ENCODE assay signal across 30 cellular contexts in genomic region chr11:43101113-43101512, GRCh38.
"Had no signal": no experiment of that assay in that cellular context is flagged by ENCODE, and none has a peak within 500 bp of the region (broad histone marks: within the 10 kb centered on the region; RNA-seq: fewer than 3 reads in every experiment).

No MANE protein-coding gene starts in this region.

- H3K4me1 ChIP-seq: ascending aorta, breast epithelium, colonic mucosa, esophagus muscularis mucosa, foreskin keratinocyte, gastrocnemius medialis, heart left ventricle had no signal

- H3K4me3 Mint-ChIP-seq: activated CD4-positive, alpha-beta memory T cell treated with anti-CD3 and anti-CD28 coated beads for 36 hours; activated CD8-positive, alpha-beta memory T cell treated with anti-CD3 and anti-CD28 coated beads, Interleukin-2, amount 10 ng/mL, durations not matched to agents 7 days and 5 days; activated CD8-positive, alpha-beta T cell treated with anti-CD3 and anti-CD28 coated beads, Interleukin-2, amount 10 ng/mL, durations not matched to agents 7 days and 5 days; activated naive CD4-positive, alpha-beta T cell treated with anti-CD3 and anti-CD28 coated beads for 36 hours; activated naive CD8-positive, alpha-beta T cell treated with anti-CD3 and anti-CD28 coated beads, Interleukin-2, amount 10 ng/mL, durations not matched to agents 7 days and 5 days; activated T-helper 1 cell treated with anti-CD3 and anti-CD28 coated beads, Interleukin-12 subunit alpha, Interleukin-12 subunit beta, Interleukin-2, Interleukin-4 antibody, amounts not matched to agents 30 ng/mL and 10 ng/mL and 1 ng/mL, durations not matched to agents 14 hours and 24 hours and 36 hours; brain had no signal

- ATAC-seq: activated CD8-positive, alpha-beta memory T cell treated with anti-CD3 and anti-CD28 coated beads, Interleukin-2, amount 10 ng/mL, durations not matched to agents 7 days and 5 days; activated CD8-positive, alpha-beta T cell treated with anti-CD3 and anti-CD28 coated beads, Interleukin-2, amount 10 ng/mL, durations not matched to agents 7 days and 5 days; activated naive CD4-positive, alpha-beta T cell treated with anti-CD3 and anti-CD28 coated beads, Interleukin-2, amount 50 U/mL, for 72 hours; foreskin keratinocyte; gastrocnemius medialis; heart left ventricle had no signal

- H3K9me3 ChIP-seq: ascending aorta, breast epithelium, colonic mucosa, esophagus muscularis mucosa, gastrocnemius medialis, heart left ventricle had no signal

- DNase-seq: activated CD4-positive, alpha-beta memory T cell treated with anti-CD3 and anti-CD28 coated beads for 36 hours; activated CD4-positive, alpha-beta T cell treated with anti-CD3 and anti-CD28 coated beads for 1 hour; activated CD4-positive, alpha-beta T cell treated with anti-CD3 and anti-CD28 coated beads for 48 hours; activated CD4-positive, alpha-beta T cell treated with anti-CD3 and anti-CD28 coated beads, Interleukin-2, amount 50 U/mL, for 1 hour; activated CD8-positive, alpha-beta memory T cell treated with anti-CD3 and anti-CD28 coated beads, Interleukin-2, amount 10 ng/mL, durations not matched to agents 7 days and 5 days; activated CD8-positive, alpha-beta memory T cell treated with anti-CD3 and anti-CD28 coated beads, Interleukin-2, amount 50 U/mL, for 4 hours; activated CD8-positive, alpha-beta T cell treated with anti-CD3 and anti-CD28 coated beads, Interleukin-2, amount 10 ng/mL, durations not matched to agents 7 days and 5 days; activated effector memory CD4-positive, alpha-beta T cell treated with anti-CD3 and anti-CD28 coated beads, Interleukin-2, amount 50 U/mL, for 16 hours; activated naive CD4-positive, alpha-beta T cell treated with anti-CD3 and anti-CD28 coated beads for 36 hours; activated naive CD8-positive, alpha-beta T cell treated with anti-CD3 and anti-CD28 coated beads, Interleukin-2, amount 10 ng/mL, durations not matched to agents 7 days and 5 days; activated T-cell treated with anti-CD3 and anti-CD28 coated beads, Interleukin-2, amount 50 U/mL, for 1 hour; activated T-cell treated with anti-CD3 and anti-CD28 coated beads, Interleukin-2, amount 50 U/mL, for 48 hours; central memory CD4-positive, alpha-beta T cell; cerebellar nuclear complex; colonic mucosa; effector CD8-positive, alpha-beta T cell; erythroblast; foreskin keratinocyte; gastrocnemius medialis; glutamatergic neuron; heart left ventricle; T-helper 2 cell had no signal

- H3K4me1 Mint-ChIP-seq: activated CD8-positive, alpha-beta memory T cell treated with anti-CD3 and anti-CD28 coated beads, Interleukin-2, amount 10 ng/mL, durations not matched to agents 7 days and 5 days; activated naive CD8-positive, alpha-beta T cell treated with anti-CD3 and anti-CD28 coated beads, Interleukin-2, amount 10 ng/mL, durations not matched to agents 7 days and 5 days; brain had no signal

- H3K4me3 ChIP-seq: ascending aorta, breast epithelium, cardiac muscle cell, colonic mucosa, esophagus muscularis mucosa, gastrocnemius medialis, heart left ventricle had no signal

- H3K9me3 Mint-ChIP-seq: activated naive CD8-positive, alpha-beta T cell treated with anti-CD3 and anti-CD28 coated beads, Interleukin-2, amount 10 ng/mL, durations not matched to agents 7 days and 5 days had no signal

- H3K27ac Mint-ChIP-seq: activated CD4-positive, alpha-beta memory T cell treated with anti-CD3 and anti-CD28 coated beads for 36 hours; activated CD8-positive, alpha-beta memory T cell treated with anti-CD3 and anti-CD28 coated beads, Interleukin-2, amount 10 ng/mL, durations not matched to agents 7 days and 5 days; activated CD8-positive, alpha-beta T cell treated with anti-CD3 and anti-CD28 coated beads, Interleukin-2, amount 10 ng/mL, durations not matched to agents 7 days and 5 days; activated naive CD4-positive, alpha-beta T cell treated with anti-CD3 and anti-CD28 coated beads for 36 hours; activated naive CD4-positive, alpha-beta T cell treated with anti-CD3 and anti-CD28 coated beads, Interleukin-2, amount 50 U/mL, for 72 hours; activated naive CD8-positive, alpha-beta T cell treated with anti-CD3 and anti-CD28 coated beads, Interleukin-2, amount 10 ng/mL, durations not matched to agents 7 days and 5 days; activated T-helper 1 cell treated with anti-CD3 and anti-CD28 coated beads, Interleukin-12 subunit alpha, Interleukin-12 subunit beta, Interleukin-2, Interleukin-4 antibody, amounts not matched to agents 30 ng/mL and 10 ng/mL and 1 ng/mL, durations not matched to agents 14 hours and 24 hours and 36 hours; activated T-helper 2 cell treated with anti-CD3 and anti-CD28 coated beads, Interferon-gamma antibody, Interleukin-2, Interleukin-4, amounts not matched to agents 10 μg/mL and 5 μg/mL and 100 μg/mL, durations not matched to agents 14 hours and 24 hours and 36 hours; brain had no signal

- H3K27me3 Mint-ChIP-seq: activated CD4-positive, alpha-beta memory T cell treated with anti-CD3 and anti-CD28 coated beads for 36 hours; activated CD8-positive, alpha-beta memory T cell treated with anti-CD3 and anti-CD28 coated beads, Interleukin-2, amount 10 ng/mL, durations not matched to agents 7 days and 5 days; activated naive CD8-positive, alpha-beta T cell treated with anti-CD3 and anti-CD28 coated beads, Interleukin-2, amount 10 ng/mL, durations not matched to agents 7 days and 5 days had no signal

- H3K27me3 ChIP-seq: ascending aorta, breast epithelium, cardiac muscle cell, colonic mucosa, esophagus muscularis mucosa, foreskin keratinocyte, gastrocnemius medialis, heart left ventricle had no signal

- H3K27ac ChIP-seq: ascending aorta, breast epithelium, cardiac muscle cell, colonic mucosa, esophagus muscularis mucosa, foreskin keratinocyte, gastrocnemius medialis, heart left ventricle had no signal

- H3K36me3 Mint-ChIP-seq: activated CD4-positive, alpha-beta memory T cell treated with anti-CD3 and anti-CD28 coated beads for 36 hours; activated CD8-positive, alpha-beta memory T cell treated with anti-CD3 and anti-CD28 coated beads, Interleukin-2, amount 10 ng/mL, durations not matched to agents 7 days and 5 days; activated naive CD8-positive, alpha-beta T cell treated with anti-CD3 and anti-CD28 coated beads, Interleukin-2, amount 10 ng/mL, durations not matched to agents 7 days and 5 days; brain had no signal

- H3K36me3 ChIP-seq: ascending aorta, breast epithelium, cardiac muscle cell, colonic mucosa, esophagus muscularis mucosa, gastrocnemius medialis, heart left ventricle had no signal
